19 cellular contexts compared by ENCODE assay signal in the genomic region with DNA sequence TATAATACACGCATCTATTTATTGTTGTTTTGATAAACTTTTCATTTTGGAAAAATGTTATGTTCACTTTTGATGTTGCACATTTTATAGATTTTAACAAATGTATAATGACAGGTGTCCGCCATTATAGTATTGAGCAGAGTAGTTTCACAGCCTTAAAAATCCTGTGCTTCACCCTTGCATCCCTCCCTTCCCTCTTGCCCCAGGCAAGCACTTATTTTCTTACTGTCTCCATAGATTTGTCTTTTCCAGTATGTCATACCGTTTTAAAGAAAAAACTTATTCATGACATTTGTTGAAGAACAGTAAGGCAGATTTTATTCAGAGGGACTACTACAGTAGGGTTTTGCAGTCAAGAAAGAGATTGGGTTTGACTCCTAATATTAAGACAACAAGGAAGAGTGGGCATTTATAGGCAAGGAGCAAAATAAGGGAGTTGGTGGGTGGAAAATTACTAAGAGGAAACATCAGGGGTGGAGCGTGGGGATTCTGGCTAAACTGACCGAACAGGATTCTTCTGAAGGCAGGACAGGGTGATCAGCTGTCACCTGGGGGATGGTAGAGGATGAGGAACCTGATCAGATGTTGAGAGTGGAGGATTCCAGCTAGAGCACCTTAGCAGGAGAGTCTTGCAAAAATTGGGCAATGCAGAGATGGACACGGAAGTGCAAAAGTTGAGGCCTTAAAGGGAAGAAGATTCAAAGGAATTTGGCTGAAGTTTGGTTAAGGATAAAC.
DNase-seq lines count a peak whose midpoint lies in the region; ATAC-seq and TF ChIP-seq lines count a peak whose summit lies in the region.
"Had no signal": no experiment of that assay in that cellular context is flagged by ENCODE, and none has a peak within 500 bp of the region (broad histone marks: within the 10 kb centered on the region; RNA-seq: fewer than 3 reads in every experiment).

No MANE protein-coding gene starts in this region.

- no peak overlapping the region for H2AK5ac ChIP-seq in trophoblast cell (ENCODE audit: low read length)

- no peaks in the 10 kb centered on the region for H4K20me1 ChIP-seq in PC-3 (ENCODE audit: low read length)

- no peaks in the 10 kb centered on the region for H3K9me3 Mint-ChIP-seq in endothelial cell (ENCODE audit: unreplicated experiment)
- H3K9me3 Mint-ChIP-seq: T-helper 1 cell treated with Interleukin-12 subunit alpha and Interleukin-12 subunit beta and Interleukin-4 antibody, amounts not matched to agents 30 μg/mL and 1 μg/mL, for 36 hours had no signal

- H2BK12ac ChIP-seq in trophoblast cell (ENCODE audit: low read length), result no peak overlapping the region

- H3K79me2 ChIP-seq in PC-3 (ENCODE audit: low read length) (peaks cover 8% of the 10 kb centered on the region; the same call in 1 of the 2 replicates), trophoblast cell (ENCODE audit: control insufficient read depth, insufficient read depth, low read length, poor library complexity) (peaks cover 7% of the 10 kb centered on the region)

- peaks cover 7% of the 10 kb centered on the region for H3K79me1 ChIP-seq in trophoblast cell (ENCODE audit: low read length)

- ATAC-seq in PC-3, result peak; percentile 84

- POLR2A ChIA-PET in PC-3 (lab: Charles Lee; ENCODE audit: unreplicated experiment), result no interaction called here

- H2BK120ac ChIP-seq in trophoblast cell (ENCODE audit: insufficient read depth, low read length, poor library complexity), result no peak overlapping the region

- no CpG with 5 or more reads among the region's 6 CpGs for WGBS in trophoblast cell (ENCODE audit: extremely low coverage, insufficient coverage, insufficient read length)

- no peak overlapping the region for H3K14ac ChIP-seq in trophoblast cell (ENCODE audit: low read length)

- no peak overlapping the region for H3K4ac ChIP-seq in trophoblast cell (ENCODE audit: low read depth, low read length)

- H3K18ac ChIP-seq in trophoblast cell (ENCODE audit: low read length), result no peak overlapping the region

- H3K4me3 Mint-ChIP-seq in endothelial cell (ENCODE audit: unreplicated experiment), result no peak overlapping the region
- H3K4me3 Mint-ChIP-seq: T-helper 1 cell treated with Interleukin-12 subunit alpha and Interleukin-12 subunit beta and Interleukin-4 antibody, amounts not matched to agents 30 μg/mL and 1 μg/mL, for 36 hours had no signal

- H2AFZ ChIP-seq in PC-3 (ENCODE audit: low read length) (peak overlapping the region; percentile 30; the same call in 1 of the 2 replicates), trophoblast cell (ENCODE audit: insufficient read depth, low read length, poor library complexity) (no peak overlapping the region)

- peaks cover 15% of the 10 kb centered on the region for H3K4me1 Mint-ChIP-seq in endothelial cell (ENCODE audit: unreplicated experiment)

- no peak overlapping the region for H4K12ac ChIP-seq in trophoblast cell (ENCODE audit: low read depth, low read length)

- no peak overlapping the region for H4K91ac ChIP-seq in trophoblast cell (ENCODE audit: low read depth, low read length)

- H3K4me3 ChIP-seq in PC-3 (ENCODE audit: low read length) (peak overlapping the region; percentile 26), trophoblast cell (ENCODE audit: low read depth, low read length) (no peak overlapping the region), tibial artery (no peak overlapping the region)
- H3K4me3 ChIP-seq: cardiac muscle cell, Peyer's patch, right atrium auricular region had no signal

- no TSS peak for BruUV-seq in PC-3 (replicated peaks; lab: Mats Ljungman, UMichigan)

- H3K27me3 ChIP-seq in PC-3 (ENCODE audit: low read length) (no peaks in the 10 kb centered on the region), trophoblast cell (ENCODE audit: insufficient read depth, low read length) (no peaks in the 10 kb centered on the region), tibial artery (no peaks in the 10 kb centered on the region)
- H3K27me3 ChIP-seq: cardiac muscle cell, Peyer's patch, right atrium auricular region had no signal

- CTCF ChIA-PET in PC-3 (lab: Charles Lee), result no interaction called here

- peaks cover 26% of the 10 kb centered on the region for H3K4me1 ChIP-seq in PC-3 (ENCODE audit: insufficient read depth, low read length)
- peaks cover 16 to 20% of the 10 kb centered on the region in 2 experiments for H3K4me1 ChIP-seq in trophoblast cell (ENCODE audit: control insufficient read depth in 1 of 2, insufficient read depth in 2 of 2, low read length in 2 of 2)
- no peaks in the 10 kb centered on the region for H3K4me1 ChIP-seq in tibial artery
- H3K4me1 ChIP-seq: right atrium auricular region had no signal

- H3K27ac Mint-ChIP-seq in endothelial cell (ENCODE audit: unreplicated experiment), result peak overlapping the region; percentile 86

- no peak for TF ChIP-seq CTCF in PC-3 (conservative IDR thresholded peaks at IDR 0.05; ENCODE audit: low read depth, low read length)
- TF ChIP-seq CTCF in endothelial cell (IDR thresholded peaks at IDR 0.05; ENCODE audit: unreplicated experiment), result no peak
- no peak for TF ChIP-seq CTCF in tibial artery (IDR thresholded peaks at IDR 0.05)

- no peaks in the 10 kb centered on the region for H3K9me2 ChIP-seq in PC-3 (replicated peaks; ENCODE audit: low read length)

- H3K27me3 Mint-ChIP-seq in endothelial cell (ENCODE audit: unreplicated experiment), result peaks cover 4% of the 10 kb centered on the region

- no peaks in the 10 kb centered on the region for H3F3A ChIP-seq in PC-3 (ENCODE audit: low read length, unreplicated experiment)

- no peak overlapping the region for H2BK5ac ChIP-seq in trophoblast cell (ENCODE audit: low read depth, low read length, poor library complexity)

- peak; percentile 23 for DNase-seq in DMS53 treated with DMSO at 0.1 percent for 48 hours (lab: John Stamatoyannopoulos, UW; ENCODE audit: unreplicated experiment)
- DNase-seq in PC-3, result peak; percentile 83
- DNase-seq in endothelial cell (ENCODE audit: low spot score), result no peak
- peak; percentile 84 to 91 for DNase-seq in trophoblast cell
- DNase-seq in RKO (ENCODE audit: low spot score), result no peak
- no peak for DNase-seq in MV-4-11 (lab: John Stamatoyannopoulos, UW)
- DNase-seq in tibial artery, result no peak
- DNase-seq: activated gamma-delta T cell; GF-D8; glutamatergic neuron; KG1; kidney glomerular epithelial cell; NCI-H1694; NCI-H526; Peyer's patch; stimulated activated CD4-positive, alpha-beta T cell treated with anti-CD3 and anti-CD28 coated beads, Interleukin-4, amount 100 ng/mL, for 1 hour had no signal

- H3K23ac ChIP-seq in trophoblast cell (ENCODE audit: low read length), result no peak overlapping the region

- H3K4me2 ChIP-seq in PC-3 (ENCODE audit: low read length) (peak overlapping the region; percentile 78), trophoblast cell (ENCODE audit: low read length) (peak overlapping the region; percentile 17)

- H3K9ac ChIP-seq in PC-3 (ENCODE audit: low read length), result no peak overlapping the region; the same call in 1 of the 2 replicates
- H3K9ac ChIP-seq in trophoblast cell (ENCODE audit: low read length), result no peak overlapping the region

- H3K36me3 Mint-ChIP-seq in endothelial cell (ENCODE audit: low read depth, unreplicated experiment), result peaks cover 15% of the 10 kb centered on the region

- H4K8ac ChIP-seq in trophoblast cell (ENCODE audit: low read depth, low read length), result no peak overlapping the region

- intact Hi-C loops in PC-3 (cut with micrococcal nuclease) (no loop called here), tibial artery (cut with DNase I; ENCODE audit: low total_unique reads) (no loop called here)

- H3K27ac ChIP-seq in PC-3 (ENCODE audit: low read length) (peak overlapping the region; percentile 60), trophoblast cell (ENCODE audit: low read depth, low read length) (peak overlapping the region; percentile 57), tibial artery (no peak overlapping the region)
- H3K27ac ChIP-seq: cardiac muscle cell, Peyer's patch, right atrium auricular region had no signal

- no peaks in the 10 kb centered on the region for H3K9me3 ChIP-seq in PC-3 (ENCODE audit: low read length)
- peaks cover 2% of the 10 kb centered on the region for H3K9me3 ChIP-seq in trophoblast cell (ENCODE audit: insufficient read depth, low read depth, low read length)
- no peaks in the 10 kb centered on the region for H3K9me3 ChIP-seq in tibial artery
- H3K9me3 ChIP-seq: Peyer's patch, right atrium auricular region had no signal

- H3K36me3 ChIP-seq in PC-3 (ENCODE audit: low read depth, low read length) (peaks cover 3% of the 10 kb centered on the region), trophoblast cell (ENCODE audit: control insufficient read depth in 1 of 2, insufficient read depth in 2 of 2, low read length in 2 of 2) (peaks cover 3 to 4% of the 10 kb centered on the region in 2 experiments), tibial artery (peaks cover 0 to 12% (median 10%) of the 10 kb centered on the region in 3 donors)
- H3K36me3 ChIP-seq: cardiac muscle cell, right atrium auricular region had no signal

Comparison
In these comparisons a context has a peak if more than half of its experiments do, and no peak if none do; other contexts are left out.
1. DNase-seq: peak in DMS53 treated with DMSO at 0.1 percent for 48 hours (single experiment), PC-3 (single experiment) and trophoblast cell (2 of 2); none in endothelial cell (single experiment), RKO (single experiment), MV-4-11 (single experiment) and tibial artery (0 of 2).
2. H3K27ac ChIP-seq: peak in PC-3 (single experiment) and trophoblast cell (single experiment); none in tibial artery (0 of 2).